Comparison of ENCODE assay signal across 11 cellular contexts in genomic region chr14:81927069-81927468, GRCh38.
DNase-seq lines count a peak whose midpoint lies in the region; ATAC-seq and TF ChIP-seq lines count a peak whose summit lies in the region.
"Had no signal": no experiment of that assay in that cellular context is flagged by ENCODE, and none has a peak within 500 bp of the region (broad histone marks: within the 10 kb centered on the region; RNA-seq: fewer than 3 reads in every experiment).

No MANE protein-coding gene starts in this region.

- H3K4me1 ChIP-seq in GM23338 (ENCODE audit: insufficient read depth), result no peaks in the 10 kb centered on the region
- H3K4me1 ChIP-seq: esophagus squamous epithelium had no signal

- H3K36me3 ChIP-seq in GM23338 (ENCODE audit: insufficient read depth), result no peaks in the 10 kb centered on the region
- H3K36me3 ChIP-seq: esophagus squamous epithelium had no signal

- H3K9me2 ChIP-seq in GM23338 (ENCODE audit: insufficient read depth), result no peaks in the 10 kb centered on the region

- H2AFZ ChIP-seq in GM23338, result no peak overlapping the region

- no peaks in the 10 kb centered on the region for H3K79me2 ChIP-seq in GM23338 (replicated peaks; ENCODE audit: insufficient read depth)

- H3K9me3 Mint-ChIP-seq in GM23338 (peaks cover 78% of the 10 kb centered on the region), nephron progenitor cell (peaks cover 8% of the 10 kb centered on the region)

- H4K20me1 ChIP-seq in GM23338 (replicated peaks; ENCODE audit: insufficient read depth), result no peaks in the 10 kb centered on the region

- no peak overlapping the region for H3K27ac Mint-ChIP-seq in GM23338
- H3K27ac Mint-ChIP-seq in nephron progenitor cell, result no peak overlapping the region
- H3K27ac Mint-ChIP-seq: immature natural killer cell had no signal

- TF ChIP-seq CTCF in GM23338 (conservative IDR thresholded peaks at IDR 0.05; ENCODE audit: low read depth in 2 of 2) (peak; percentile 62 to 68), NB4 (IDR thresholded peaks at IDR 0.05; ENCODE audit: low read depth, low read length) (peak; percentile 7), nephron progenitor cell (IDR thresholded peaks at IDR 0.05) (peak; percentile 12)

- no peak overlapping the region for H3K27ac ChIP-seq in GM23338 (ENCODE audit: low read depth)
- H3K27ac ChIP-seq: esophagus squamous epithelium had no signal

- H3F3A ChIP-seq in GM23338 (replicated peaks; ENCODE audit: low read depth), result no peaks in the 10 kb centered on the region

- H3K4me3 ChIP-seq in GM23338 (no peak overlapping the region), NB4 (ENCODE audit: low read depth, low read length) (no peak overlapping the region)
- H3K4me3 ChIP-seq: esophagus squamous epithelium had no signal

- H3K27me3 ChIP-seq in GM23338 (ENCODE audit: insufficient read depth), result no peaks in the 10 kb centered on the region
- H3K27me3 ChIP-seq: esophagus squamous epithelium had no signal

- H3K27me3 Mint-ChIP-seq in GM23338 (ENCODE audit: insufficient read depth, low read depth, poor library complexity) (no peaks in the 10 kb centered on the region), nephron progenitor cell (ENCODE audit: low read depth, poor library complexity) (no peaks in the 10 kb centered on the region)

- ATAC-seq in GM23338 (no peak), HG02870 (IDR thresholded peaks at IDR 0.05; ENCODE audit: unreplicated experiment) (no peak), GM19395 (IDR thresholded peaks at IDR 0.05; ENCODE audit: unreplicated experiment) (no peak)

- no peak overlapping the region for H3K4me2 ChIP-seq in GM23338

- H3K4me1 Mint-ChIP-seq in GM23338, result no peaks in the 10 kb centered on the region
- no peaks in the 10 kb centered on the region for H3K4me1 Mint-ChIP-seq in nephron progenitor cell
- H3K4me1 Mint-ChIP-seq: immature natural killer cell had no signal

- TF ChIP-seq POLR2A in NB4 (IDR thresholded peaks at IDR 0.05; ENCODE audit: extremely low read depth, insufficient read length) (no peak), erythroblast (IDR thresholded peaks at IDR 0.05; ENCODE audit: low read length) (no peak)

- H3K36me3 Mint-ChIP-seq in GM23338 (ENCODE audit: low read depth), result peaks cover 5% of the 10 kb centered on the region; the same call in 1 of the 3 replicates
- no peaks in the 10 kb centered on the region for H3K36me3 Mint-ChIP-seq in nephron progenitor cell (ENCODE audit: low read depth)
- H3K36me3 Mint-ChIP-seq: immature natural killer cell had no signal

- peak; percentile 73 for DNase-seq in GM23338 (ENCODE audit: low spot score)
- peak; percentile 6 for DNase-seq in NB4 (ENCODE audit: low read depth)
- peak; percentile 16 for DNase-seq in astrocyte of the hippocampus (ENCODE audit: low read depth, low spot score)
- no peak for DNase-seq in nephron progenitor cell
- no peak for DNase-seq in erythroblast (lab: John Stamatoyannopoulos, UW)
- DNase-seq: cerebellar nuclear complex, DMS153, esophagus squamous epithelium, immature natural killer cell had no signal

- H3K4me3 Mint-ChIP-seq in GM23338 (no peak overlapping the region), nephron progenitor cell (no peak overlapping the region)
- H3K4me3 Mint-ChIP-seq: immature natural killer cell had no signal

TF ChIP-seq in GM23338, 12 proteins besides CTCF, POLR2A, EP300 and RAD21:
- TF ChIP-seq JUNB (IDR thresholded peaks at IDR 0.05; ENCODE audit: unreplicated experiment), result no peak
- TF ChIP-seq EZH2phosphoT487 (IDR thresholded peaks at IDR 0.05; ENCODE audit: unreplicated experiment), result no peak
- no peak for TF ChIP-seq ZNF462 (CRISPR knock-in tag; IDR thresholded peaks at IDR 0.05)
- TF ChIP-seq CREB1 (CRISPR knock-in tag; IDR thresholded peaks at IDR 0.05; ENCODE audit: low read depth), result no peak
- TF ChIP-seq ETS1 (IDR thresholded peaks at IDR 0.05), result no peak
- no peak for TF ChIP-seq EZH2 (IDR thresholded peaks at IDR 0.05; ENCODE audit: low read depth, unreplicated experiment)
- no peak for TF ChIP-seq ZNF114 (CRISPR knock-in tag; IDR thresholded peaks at IDR 0.05)
- TF ChIP-seq NANOG (IDR thresholded peaks at IDR 0.05; ENCODE audit: borderline replicate concordance), result no peak
- TF ChIP-seq STAT1 (IDR thresholded peaks at IDR 0.05; ENCODE audit: unreplicated experiment), result no peak
- no peak for TF ChIP-seq POLR2AphosphoS5 (IDR thresholded peaks at IDR 0.05; ENCODE audit: low read depth)

Comparison
In these comparisons a context has a peak if more than half of its experiments do, and no peak if none do; other contexts are left out.
1. DNase-seq: peak in GM23338 (single experiment), NB4 (single experiment) and astrocyte of the hippocampus (single experiment); none in nephron progenitor cell (single experiment) and erythroblast (0 of 2).
2. CTCF ChIP-seq: peak in every context shown above with its lines; median percentile 65 in GM23338; 12 in nephron progenitor cell; 7 in NB4.